In genomic region chr2:158321264-158321663, GRCh38 we compare ENCODE assay signal across 14 cellular contexts.
A peak's percentile ranks its signal among the peaks of the same experiment; 100 is the strongest.
DNase-seq lines count a peak whose midpoint lies in the region; ATAC-seq and TF ChIP-seq lines count a peak whose summit lies in the region.
"Had no signal": no experiment of that assay in that cellular context is flagged by ENCODE, and none has a peak within 500 bp of the region (broad histone marks: within the 10 kb centered on the region; RNA-seq: fewer than 3 reads in every experiment).

No MANE protein-coding gene starts in this region.

- DNase-seq in Calu3 = peak; percentile 24
- peak; percentile 34 for DNase-seq in LHCN-M2 (ENCODE audit: low read depth)
- peak; percentile 54 for DNase-seq in astrocyte of the spinal cord (ENCODE audit: low read depth, low spot score)
- DNase-seq in kidney glomerular epithelial cell (lab: John Stamatoyannopoulos, UW) = peak; percentile 63
- DNase-seq in GM19238 (ENCODE audit: insufficient read length, low spot score) = no peak
- DNase-seq in hepatocyte (ENCODE audit: low spot score) = no peak
- DNase-seq in activated naive CD8-positive, alpha-beta T cell treated with anti-CD3 and anti-CD28 coated beads, Interleukin-2, amount 50 U/mL, for 24 hours = no peak
- DNase-seq: activated CD4-positive, CD25-positive, alpha-beta regulatory T cell treated with anti-CD3 and anti-CD28 coated beads, Interleukin-2, amount 50 U/mL, for 72 hours; activated T-cell treated with anti-CD3 and anti-CD28 coated beads, Interleukin-2, amount 50 U/mL, for 4 hours; amygdala; NCI-H1417 treated with DMSO at 0.1 percent for 48 hours; stimulated activated CD4-positive, alpha-beta T cell treated with anti-CD3 and anti-CD28 coated beads, Interleukin-4, amount 100 ng/mL, for 4 hours; stimulated activated naive CD8-positive, alpha-beta T cell treated with anti-CD3 and anti-CD28 coated beads, Interleukin-15, Interleukin-2, amounts not matched to agents 100 U/mL and 50 U/mL, for 24 hours had no signal

- H3K9me2 ChIP-seq in hepatocyte (replicated peaks; ENCODE audit: insufficient read depth) = no peaks in the 10 kb centered on the region

- H3K79me2 ChIP-seq in hepatocyte = no peaks in the 10 kb centered on the region

- peaks cover 9% of the 10 kb centered on the region for H3K4me1 Mint-ChIP-seq in Calu3 (ENCODE audit: low read depth, unreplicated experiment)
- no peaks in the 10 kb centered on the region for H3K4me1 Mint-ChIP-seq in activated naive CD8-positive, alpha-beta T cell treated with anti-CD3 and anti-CD28 coated beads, Interleukin-2, amount 50 U/mL, for 24 hours

- ATAC-seq in activated naive CD8-positive, alpha-beta T cell treated with anti-CD3 and anti-CD28 coated beads, Interleukin-2, amount 50 U/mL, for 24 hours = no peak
- ATAC-seq in HG02938 (IDR thresholded peaks at IDR 0.05; ENCODE audit: unreplicated experiment) = no peak
- ATAC-seq: activated T-cell treated with anti-CD3 and anti-CD28 coated beads, Interleukin-2, amount 50 U/mL, for 4 hours; stimulated activated naive CD8-positive, alpha-beta T cell treated with anti-CD3 and anti-CD28 coated beads, Interleukin-15, Interleukin-2, amounts not matched to agents 100 U/mL and 50 U/mL, for 24 hours had no signal

- H3K4me3 Mint-ChIP-seq in Calu3 (ENCODE audit: low read depth, unreplicated experiment) = no peak overlapping the region
- no peak overlapping the region for H3K4me3 Mint-ChIP-seq in activated naive CD8-positive, alpha-beta T cell treated with anti-CD3 and anti-CD28 coated beads, Interleukin-2, amount 50 U/mL, for 24 hours
- H3K4me3 Mint-ChIP-seq: activated T-cell treated with anti-CD3 and anti-CD28 coated beads, Interleukin-2, amount 50 U/mL, for 4 hours had no signal

- in situ Hi-C loops in astrocyte of the spinal cord (cut with HindIII; ENCODE audit: low sequenced_read_pairs) = no loop called here

- H3K27me3 Mint-ChIP-seq in Calu3 (ENCODE audit: unreplicated experiment) = no peaks in the 10 kb centered on the region
- peaks cover 3% of the 10 kb centered on the region for H3K27me3 Mint-ChIP-seq in activated naive CD8-positive, alpha-beta T cell treated with anti-CD3 and anti-CD28 coated beads, Interleukin-2, amount 50 U/mL, for 24 hours

- no peak overlapping the region for H3K27ac Mint-ChIP-seq in Calu3 (ENCODE audit: unreplicated experiment)
- H3K27ac Mint-ChIP-seq in activated naive CD8-positive, alpha-beta T cell treated with anti-CD3 and anti-CD28 coated beads, Interleukin-2, amount 50 U/mL, for 24 hours = no peak overlapping the region

- intact Hi-C loops in Calu3 (cut with micrococcal nuclease; ENCODE audit: unreplicated experiment) = loop anchor here (10.0 kb wide), 1 partner anchor 136 kb away; no protein-coding TSS in a partner anchor

- H3K4me1 ChIP-seq in hepatocyte (ENCODE audit: insufficient read depth) = no peaks in the 10 kb centered on the region

- CTCF ChIA-PET in Calu3 (lab: Charles Lee) = no interaction called here

- no peak overlapping the region for H2AFZ ChIP-seq in hepatocyte

- WGBS in hepatocyte (ENCODE audit: low lambda C conversion rate, missing lambda C conversion rate) = 54% methylated on average over 3 of the region's 3 CpGs

- TF ChIP-seq CTCF in Calu3 (IDR thresholded peaks at IDR 0.05; ENCODE audit: unreplicated experiment) (no peak), astrocyte of the spinal cord (IDR thresholded peaks at IDR 0.05; ENCODE audit: low read depth, low read length) (no peak), hepatocyte (IDR thresholded peaks at IDR 0.05; ENCODE audit: poor library complexity) (no peak)

- H3K4me2 ChIP-seq in hepatocyte = no peak overlapping the region

- H3K27me3 ChIP-seq in hepatocyte = no peaks in the 10 kb centered on the region

- no peaks in the 10 kb centered on the region for H3K9me3 ChIP-seq in hepatocyte (ENCODE audit: low read depth)

- H3K36me3 Mint-ChIP-seq in Calu3 (ENCODE audit: insufficient read depth, unreplicated experiment) = no peaks in the 10 kb centered on the region
- H3K36me3 Mint-ChIP-seq in activated naive CD8-positive, alpha-beta T cell treated with anti-CD3 and anti-CD28 coated beads, Interleukin-2, amount 50 U/mL, for 24 hours (ENCODE audit: low read depth) = no peaks in the 10 kb centered on the region

- H3K4me3 ChIP-seq in astrocyte of the spinal cord (ENCODE audit: low read depth, low read length) = no peak overlapping the region
- no peak overlapping the region for H3K4me3 ChIP-seq in hepatocyte

- H4K20me1 ChIP-seq in hepatocyte (ENCODE audit: insufficient read depth, poor library complexity, severe bottlenecking) = no peaks in the 10 kb centered on the region

- H3K27ac ChIP-seq in hepatocyte = no peak overlapping the region

- no TSS peak for BruUV-seq in Calu3 (replicated peaks; lab: Mats Ljungman, UMichigan)

- H3K9me3 Mint-ChIP-seq in Calu3 (ENCODE audit: low read depth, unreplicated experiment) = no peaks in the 10 kb centered on the region
- no peaks in the 10 kb centered on the region for H3K9me3 Mint-ChIP-seq in activated naive CD8-positive, alpha-beta T cell treated with anti-CD3 and anti-CD28 coated beads, Interleukin-2, amount 50 U/mL, for 24 hours
- H3K9me3 Mint-ChIP-seq: activated T-cell treated with anti-CD3 and anti-CD28 coated beads, Interleukin-2, amount 50 U/mL, for 4 hours had no signal

- H3K36me3 ChIP-seq in hepatocyte (replicated peaks; ENCODE audit: insufficient read depth, low read depth) = no peaks in the 10 kb centered on the region

Comparison
In these comparisons a context has a peak if more than half of its experiments do, and no peak if none do; other contexts are left out.
1. DNase-seq: peak in Calu3 (single experiment), LHCN-M2 (single experiment), astrocyte of the spinal cord (single experiment) and kidney glomerular epithelial cell (single experiment); none in GM19238 (single experiment), hepatocyte (single experiment) and activated naive CD8-positive, alpha-beta T cell treated with anti-CD3 and anti-CD28 coated beads, Interleukin-2, amount 50 U/mL, for 24 hours (single experiment).